In genomic region chr3:12262173-12262572, GRCh38 we compare ENCODE assay signal across 8 cellular contexts. TPM values are rescaled to one million over a fixed set of nuclear protein-coding genes. Genes with fewer than 3 reads are reported as not detected.
DNase-seq lines count a peak whose midpoint lies in the region; ATAC-seq, FAIRE-seq and TF ChIP-seq lines count a peak whose summit lies in the region.
"Not testable (repeated sequence)": the region's sequence is repeated elsewhere in the genome, so short reads cannot be mapped to it uniquely, and the experiment has no call there.
"Had no signal": no experiment of that assay in that cellular context is flagged by ENCODE, and none has a peak within 500 bp of the region (broad histone marks: within the 10 kb centered on the region; RNA-seq: fewer than 3 reads in every experiment).

No MANE protein-coding gene starts in this region.

- CTCF ChIA-PET in HEK293 (lab: Yijun Ruan, JAX): interaction anchor here (0.7 kb wide), 1 partner anchor 24 kb away, joined by 3 read pairs; no protein-coding TSS in a partner anchor

- ATAC-seq in left colon (peak; percentile 83), mucosa of descending colon (peak; percentile 47)

- in situ Hi-C loops in transverse colon (cut with MboI; ENCODE audit: low pct_ligation_motif_present in 1 of 4, low pct_unique_long_range_greater_than_20kb in 1 of 4, low sequenced_read_pairs in 3 of 4): not testable (repeated sequence)

- not testable (repeated sequence) for TF ChIP-seq POLR2A in transverse colon (IDR thresholded peaks at IDR 0.05)

- H3K9me3 ChIP-seq in HEK293 (ENCODE audit: control insufficient read depth, insufficient read depth, low read depth, low read length); colonic mucosa; mucosa of descending colon; small intestine (ENCODE audit: control insufficient read depth, low read depth); transverse colon: not testable (repeated sequence)

- TF ChIP-seq EP300 in transverse colon (IDR thresholded peaks at IDR 0.05; ENCODE audit: low read depth): not testable (repeated sequence)

- TF ChIP-seq CTCF in HEK293 (tag by site-specific recombination; IDR thresholded peaks at IDR 0.05); colonic mucosa (IDR thresholded peaks at IDR 0.05); mucosa of descending colon (IDR thresholded peaks at IDR 0.05); transverse colon (IDR thresholded peaks at IDR 0.05): not testable (repeated sequence)

- not testable (repeated sequence) for H3K4me3 ChIP-seq in HEK293 (ENCODE audit: low read depth, low read length); colonic mucosa; mucosa of descending colon; small intestine (ENCODE audit: low read depth in 1 of 2, low read length in 2 of 2); transverse colon

- DNase-seq in colonic mucosa: peak; percentile 43
- DNase-seq in left colon: peak in 1 of 2 donors; percentile 35
- DNase-seq in mucosa of descending colon: peak in 2 of 3 donors; percentile 44 to 54
- DNase-seq in small intestine: peak; percentile 60
- peak; percentile 54 for DNase-seq in transverse colon

- intact Hi-C loops in colonic mucosa (cut with DNase I); left colon (cut with DNase I, micrococcal nuclease); mucosa of descending colon (cut with DNase I, micrococcal nuclease); transverse colon (cut with DNase I; ENCODE audit: low total_unique reads): not testable (repeated sequence)

- FAIRE-seq in small intestine (lab: Jason Lieb, UNC): not testable (repeated sequence)

- H3K9ac ChIP-seq in colonic mucosa (ENCODE audit: low read depth in 2 of 2, low read length in 2 of 2): not testable (repeated sequence)

- H3K36me3 ChIP-seq in HEK293 (ENCODE audit: control insufficient read depth in 2 of 2, insufficient read depth in 1 of 2, low read length in 2 of 2); colonic mucosa; mucosa of descending colon (ENCODE audit: low read depth); small intestine (ENCODE audit: control insufficient read depth in 2 of 2, insufficient read depth in 2 of 2, low read length in 2 of 2); transverse colon: not testable (repeated sequence)

- POLR2A ChIA-PET in HEK293 (lab: Yijun Ruan, JAX): not testable (repeated sequence)

- 30 to 73% (median 50%) methylated on average over 8 of the region's 8 CpGs for WGBS in small intestine, 3 donors
- WGBS in transverse colon (ENCODE audit: low coverage in 1 of 2), 2 donors: 56 to 66% methylated on average over 4 to 8 of the region's 8 CpGs

- H3K27ac ChIP-seq in HEK293 (ENCODE audit: extremely low read depth, low read depth, low read length); colonic mucosa; small intestine (ENCODE audit: low read depth in 1 of 2, low read length in 1 of 2); transverse colon: not testable (repeated sequence)

- H3K4me1 ChIP-seq in HEK293 (ENCODE audit: control insufficient read depth, insufficient read depth, low read length); colonic mucosa; mucosa of descending colon (ENCODE audit: low read depth); small intestine (ENCODE audit: control insufficient read depth in 2 of 2, insufficient read depth in 1 of 2, low read depth in 1 of 2, low read length in 1 of 2): not testable (repeated sequence)
- H3K4me1 ChIP-seq in transverse colon: peaks cover 0 to 24% (median 0%) of the 10 kb centered on the region in 4 donors

- H3K27me3 ChIP-seq in colonic mucosa; small intestine (ENCODE audit: control insufficient read depth in 2 of 2, insufficient read depth in 2 of 2, low read length in 2 of 2); transverse colon: not testable (repeated sequence)

TF ChIP-seq in HEK293, 187 proteins besides CTCF, POLR2A, EP300 and RAD21:
- TF ChIP-seq KLF1 (tag by site-specific recombination; IDR thresholded peaks at IDR 0.05): peak; percentile 43

RNA-seq across cellular contexts. Expression of gene PPARG, which starts 26.7 kb away (rescaled TPM):
- total RNA-seq in colonic mucosa: 100 to 1,000 TPM in 1 of 2 donors, 10 to 100 TPM in 1; 85.2 to 169 TPM
- 100 to 1,000 TPM in 1 of 2 donors, 10 to 100 TPM in 1; 91.2 to 143 TPM for total RNA-seq in left colon
- 100 to 1,000 TPM in 1 of 3 donors, 10 to 100 TPM in 2; 61.6 to 173 (median 98.8) TPM for total RNA-seq in mucosa of descending colon
- polyA plus RNA-seq in small intestine: 10 to 100 TPM; 21.3 to 40.3 (median 39.8) TPM
- 100 to 1,000 TPM in 3 of 4 donors, 10 to 100 TPM in 1; 16.9 to 146 (median 117) TPM for total RNA-seq in transverse colon
- total RNA-seq: CD8-positive, alpha-beta T cell had no signal
- polyA plus RNA-seq: CD8-positive, alpha-beta memory T cell had no signal
